In the genomic region with DNA sequence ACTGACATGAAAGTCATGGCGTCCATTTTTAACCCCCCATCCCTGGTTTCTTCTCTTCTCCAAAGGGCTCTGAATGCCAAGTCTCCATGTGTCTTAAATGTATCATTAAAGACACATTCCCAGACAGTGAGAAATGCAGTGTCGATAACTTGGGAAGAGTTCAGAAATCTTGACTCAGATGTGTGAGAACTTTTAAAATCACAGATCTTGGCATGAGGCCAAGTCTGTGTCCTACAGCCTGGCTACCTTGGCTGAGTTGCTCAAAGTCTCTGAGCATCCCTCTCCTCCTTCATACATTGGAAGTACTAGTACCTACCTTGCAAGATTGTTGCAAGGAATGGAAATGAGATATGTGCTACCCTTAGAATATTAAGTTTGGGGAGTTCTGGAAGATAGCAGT, we compare ENCODE assay signal across 18 cellular contexts.
DNase-seq lines count a peak whose midpoint lies in the region; ATAC-seq and TF ChIP-seq lines count a peak whose summit lies in the region.
"Had no signal": no experiment of that assay in that cellular context is flagged by ENCODE, and none has a peak within 500 bp of the region (broad histone marks: within the 10 kb centered on the region; RNA-seq: fewer than 3 reads in every experiment).

No MANE protein-coding gene starts in this region.

- peak overlapping the region; percentile 35 for H3K27ac ChIP-seq in smooth muscle cell (ENCODE audit: low read depth)
- H3K27ac ChIP-seq: 22Rv1, A549, BLaER1 had no signal

- H2AFZ ChIP-seq in smooth muscle cell (ENCODE audit: low read depth) = no peak overlapping the region

- H3K4me3 ChIP-seq in choroid plexus epithelial cell (ENCODE audit: low read depth, low read length) (no peak overlapping the region), smooth muscle cell (no peak overlapping the region)
- H3K4me3 ChIP-seq: A549, BLaER1, GM23338 had no signal

- H3K79me2 ChIP-seq in smooth muscle cell (ENCODE audit: low read depth) = no peaks in the 10 kb centered on the region

- no peaks in the 10 kb centered on the region for H3K36me3 ChIP-seq in smooth muscle cell (ENCODE audit: low read depth)
- H3K36me3 ChIP-seq: BLaER1 had no signal

- peak; percentile 1 for DNase-seq in NCI-H2196 (lab: John Stamatoyannopoulos, UW; ENCODE audit: unreplicated experiment)
- no peak for DNase-seq in NCI-H2196 treated with DMSO at 0.1 percent for 48 hours (lab: John Stamatoyannopoulos, UW; ENCODE audit: unreplicated experiment)
- DNase-seq in NCI-H226 = peak; percentile 34
- DNase-seq in choroid plexus epithelial cell (ENCODE audit: low read depth) = peak; percentile 23
- no peak for DNase-seq in smooth muscle cell (lab: John Stamatoyannopoulos, UW; ENCODE audit: unreplicated experiment)
- no peak for DNase-seq in AG20443 (ENCODE audit: low spot score)
- DNase-seq: CD4-positive, alpha-beta memory T cell; DMS153; DMS79; GF-D8; H7; HFFc6 had no signal

- ATAC-seq in HG02610 (IDR thresholded peaks at IDR 0.05; ENCODE audit: unreplicated experiment) = no peak
- ATAC-seq: A549, HCT116 had no signal

- peaks cover 13% of the 10 kb centered on the region for H3K4me1 ChIP-seq in smooth muscle cell (ENCODE audit: low read depth)
- H3K4me1 ChIP-seq: A549, BLaER1 had no signal

- 39% methylated on average over 2 of the region's 2 CpGs for WGBS in smooth muscle cell (ENCODE audit: low lambda C conversion rate)

- H3K4me2 ChIP-seq in smooth muscle cell = no peak overlapping the region
- H3K4me2 ChIP-seq: A549, BLaER1 had no signal

- H3F3A ChIP-seq in smooth muscle cell (ENCODE audit: low read depth) = no peaks in the 10 kb centered on the region

- H3K27me3 ChIP-seq in smooth muscle cell (ENCODE audit: low read depth) = no peaks in the 10 kb centered on the region
- H3K27me3 ChIP-seq: BLaER1 had no signal

- TF ChIP-seq CTCF in choroid plexus epithelial cell (conservative IDR thresholded peaks at IDR 0.05; ENCODE audit: low read depth, low read length) (no peak), smooth muscle cell (IDR thresholded peaks at IDR 0.05; ENCODE audit: borderline replicate concordance, insufficient read depth, poor library complexity, severe bottlenecking) (no peak)

- no peak overlapping the region for H3K9ac ChIP-seq in smooth muscle cell (ENCODE audit: low read depth)
- H3K9ac ChIP-seq: BLaER1 had no signal

- H4K20me1 ChIP-seq in smooth muscle cell (ENCODE audit: low read depth) = no peaks in the 10 kb centered on the region
- H4K20me1 ChIP-seq: BLaER1 had no signal

- H3K9me3 ChIP-seq in smooth muscle cell (replicated peaks; ENCODE audit: low read depth) = no peaks in the 10 kb centered on the region
- H3K9me3 ChIP-seq: A549, BLaER1 had no signal

Comparison
In these comparisons a context has a peak if more than half of its experiments do, and no peak if none do; other contexts are left out.
1. DNase-seq: peak in NCI-H2196 (single experiment), NCI-H226 (single experiment) and choroid plexus epithelial cell (single experiment); none in NCI-H2196 treated with DMSO at 0.1 percent for 48 hours (single experiment), smooth muscle cell (single experiment) and AG20443 (single experiment).